ENCODE assay signal across 14 cellular contexts in genomic region chr1:79460773-79461436, GRCh38.
DNase-seq lines count a peak whose midpoint lies in the region; ATAC-seq and TF ChIP-seq lines count a peak whose summit lies in the region.
"Had no signal": no experiment of that assay in that cellular context is flagged by ENCODE, and none has a peak within 500 bp of the region (broad histone marks: within the 10 kb centered on the region; RNA-seq: fewer than 3 reads in every experiment).

No MANE protein-coding gene starts in this region.

- H3K4me3 Mint-ChIP-seq in MCF 10A (ENCODE audit: unreplicated experiment): no peak overlapping the region
- no peak overlapping the region for H3K4me3 Mint-ChIP-seq in activated CD4-positive, alpha-beta T cell treated with anti-CD3 and anti-CD28 coated beads, Interleukin-2, amount 10 ng/mL, durations not matched to agents 24 days and 14 days
- H3K4me3 Mint-ChIP-seq: activated CD8-positive, alpha-beta memory T cell treated with anti-CD3 and anti-CD28 coated beads, Interleukin-2, amount 10 ng/mL, durations not matched to agents 7 days and 5 days; HFFc6 had no signal

- H3K36me3 Mint-ChIP-seq in MCF 10A (ENCODE audit: insufficient read depth, unreplicated experiment): no peaks in the 10 kb centered on the region
- no peaks in the 10 kb centered on the region for H3K36me3 Mint-ChIP-seq in activated CD4-positive, alpha-beta T cell treated with anti-CD3 and anti-CD28 coated beads, Interleukin-2, amount 10 ng/mL, durations not matched to agents 24 days and 14 days (ENCODE audit: low read depth)
- H3K36me3 Mint-ChIP-seq: activated CD8-positive, alpha-beta memory T cell treated with anti-CD3 and anti-CD28 coated beads, Interleukin-2, amount 10 ng/mL, durations not matched to agents 7 days and 5 days had no signal

- no TSS peak for BruUV-seq in MCF 10A (replicated peaks; lab: Mats Ljungman, UMichigan)

- CTCF ChIA-PET in MCF 10A (lab: Yijun Ruan, JAX): no interaction called here

- no peaks in the 10 kb centered on the region for H3K9me3 Mint-ChIP-seq in MCF 10A (ENCODE audit: unreplicated experiment)
- no peaks in the 10 kb centered on the region for H3K9me3 Mint-ChIP-seq in activated CD4-positive, alpha-beta T cell treated with anti-CD3 and anti-CD28 coated beads, Interleukin-2, amount 10 ng/mL, durations not matched to agents 24 days and 14 days

- POLR2A ChIA-PET in MCF 10A (lab: Yijun Ruan, JAX): no interaction called here

- TF ChIP-seq CTCF in MCF 10A (IDR thresholded peaks at IDR 0.05; ENCODE audit: unreplicated experiment): no peak

- no peaks in the 10 kb centered on the region for H3K4me1 Mint-ChIP-seq in MCF 10A (ENCODE audit: insufficient read depth, unreplicated experiment)
- H3K4me1 Mint-ChIP-seq in activated CD4-positive, alpha-beta T cell treated with anti-CD3 and anti-CD28 coated beads, Interleukin-2, amount 10 ng/mL, durations not matched to agents 24 days and 14 days: no peaks in the 10 kb centered on the region
- H3K4me1 Mint-ChIP-seq: activated CD8-positive, alpha-beta memory T cell treated with anti-CD3 and anti-CD28 coated beads, Interleukin-2, amount 10 ng/mL, durations not matched to agents 7 days and 5 days had no signal

- H3K27ac Mint-ChIP-seq in MCF 10A (ENCODE audit: low read depth, unreplicated experiment): no peak overlapping the region
- no peak overlapping the region for H3K27ac Mint-ChIP-seq in activated CD4-positive, alpha-beta T cell treated with anti-CD3 and anti-CD28 coated beads, Interleukin-2, amount 10 ng/mL, durations not matched to agents 24 days and 14 days
- H3K27ac Mint-ChIP-seq: activated CD8-positive, alpha-beta memory T cell treated with anti-CD3 and anti-CD28 coated beads, Interleukin-2, amount 10 ng/mL, durations not matched to agents 7 days and 5 days; HFFc6 had no signal

- ATAC-seq in GM18511 (IDR thresholded peaks at IDR 0.05; ENCODE audit: unreplicated experiment) (peak; percentile 99), GM19468 (IDR thresholded peaks at IDR 0.05; ENCODE audit: extremely low read depth, unreplicated experiment) (peak; percentile 99), HG02885 (IDR thresholded peaks at IDR 0.05; ENCODE audit: poor library complexity, unreplicated experiment) (peak; percentile 97), HG03521 (IDR thresholded peaks at IDR 0.05; ENCODE audit: unreplicated experiment) (peak; percentile 98)
- ATAC-seq: activated CD8-positive, alpha-beta memory T cell treated with anti-CD3 and anti-CD28 coated beads, Interleukin-2, amount 10 ng/mL, durations not matched to agents 7 days and 5 days; stimulated activated naive CD8-positive, alpha-beta T cell treated with anti-CD3 and anti-CD28 coated beads, Interleukin-15, Interleukin-2, amounts not matched to agents 100 U/mL and 50 U/mL, for 24 hours had no signal

- DNase-seq in T1000 (lab: John Stamatoyannopoulos, UW) (no peak), NCI-H2107 treated with DMSO at 0.1 percent for 48 hours (lab: John Stamatoyannopoulos, UW; ENCODE audit: unreplicated experiment) (no peak), MCF 10A (ENCODE audit: unreplicated experiment) (no peak)
- no peak for DNase-seq in activated CD4-positive, alpha-beta T cell treated with anti-CD3 and anti-CD28 coated beads, Interleukin-2, amount 10 ng/mL, durations not matched to agents 24 days and 14 days
- DNase-seq: activated CD8-positive, alpha-beta memory T cell treated with anti-CD3 and anti-CD28 coated beads, Interleukin-2, amount 10 ng/mL, durations not matched to agents 7 days and 5 days; aorta; glutamatergic neuron; HFFc6; stimulated activated naive CD8-positive, alpha-beta T cell treated with anti-CD3 and anti-CD28 coated beads, Interleukin-15, Interleukin-2, amounts not matched to agents 100 U/mL and 50 U/mL, for 24 hours; T-helper 2 cell had no signal

- H3K27me3 Mint-ChIP-seq in MCF 10A (ENCODE audit: insufficient read depth, unreplicated experiment): no peaks in the 10 kb centered on the region
- no peaks in the 10 kb centered on the region for H3K27me3 Mint-ChIP-seq in activated CD4-positive, alpha-beta T cell treated with anti-CD3 and anti-CD28 coated beads, Interleukin-2, amount 10 ng/mL, durations not matched to agents 24 days and 14 days
- H3K27me3 Mint-ChIP-seq: activated CD8-positive, alpha-beta memory T cell treated with anti-CD3 and anti-CD28 coated beads, Interleukin-2, amount 10 ng/mL, durations not matched to agents 7 days and 5 days had no signal

- intact Hi-C loops in MCF 10A (cut with micrococcal nuclease): no loop called here
- intact Hi-C loops in activated CD4-positive, alpha-beta T cell treated with anti-CD3 and anti-CD28 coated beads, Interleukin-2, amount 10 ng/mL, durations not matched to agents 24 days and 14 days (cut with micrococcal nuclease): no loop called here
